ENCODE assay signal across 8 cellular contexts in the genomic region with DNA sequence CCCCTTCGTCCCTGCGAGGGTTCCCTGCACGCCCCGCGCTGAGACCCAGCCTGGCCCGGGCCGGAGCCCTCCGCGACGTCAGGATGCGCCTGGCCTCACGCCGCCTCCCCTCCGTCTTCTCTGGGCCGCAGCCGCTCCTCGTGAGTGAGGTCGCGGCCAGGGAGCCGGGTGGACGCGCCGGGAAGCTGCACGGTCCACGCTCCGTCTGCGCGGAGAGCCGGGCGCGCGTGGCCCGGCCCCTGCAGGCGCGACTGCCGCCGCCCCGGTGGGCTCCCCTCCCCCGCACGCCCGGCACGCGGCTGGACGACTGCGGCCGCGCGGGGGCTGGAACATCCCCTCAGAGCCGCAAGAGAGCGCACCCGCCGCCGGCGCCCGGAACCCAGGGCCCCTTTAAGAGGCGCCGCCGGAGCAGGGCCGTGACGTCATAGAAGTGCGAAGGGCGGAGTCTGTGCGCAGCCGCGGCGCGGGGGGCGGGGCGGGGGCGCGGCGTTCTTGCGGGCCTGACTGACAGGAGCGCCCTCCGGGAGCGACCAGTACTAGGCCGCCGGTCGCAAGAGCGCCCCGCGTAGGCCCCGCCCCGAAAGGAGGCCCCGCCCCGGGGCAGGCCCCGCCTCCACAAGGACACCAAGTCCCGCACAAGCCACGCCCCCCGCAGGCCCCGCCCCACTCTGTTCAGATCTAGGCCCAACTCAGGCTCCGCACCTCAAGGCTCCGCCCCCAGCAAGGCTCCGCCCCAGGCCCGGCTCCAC. TPM values are rescaled to one million over a fixed set of nuclear protein-coding genes. Genes with fewer than 3 reads are reported as not detected.
DNase-seq lines count a peak whose midpoint lies in the region; ATAC-seq and TF ChIP-seq lines count a peak whose summit lies in the region.

No MANE protein-coding gene starts in this region.

- H3K9me3 ChIP-seq in RWPE2 (ENCODE audit: severe bottlenecking) (no peaks in the 10 kb centered on the region), stomach (no peaks in the 10 kb centered on the region)

- no peaks in the 10 kb centered on the region for H3K9me3 Mint-ChIP-seq in GM23338
- H3K9me3 Mint-ChIP-seq in neural crest cell: peaks cover 2% of the 10 kb centered on the region

- WGBS in stomach, 5 donors: 0 to 1% (median 0%) methylated on average over 18 to 95 of the region's 95 CpGs

- H3K9me2 ChIP-seq in GM23338 (ENCODE audit: insufficient read depth): no peaks in the 10 kb centered on the region

- peaks cover 14% of the 10 kb centered on the region; the same call in 1 of the 2 replicates for H3K4me1 ChIP-seq in GM23338 (ENCODE audit: insufficient read depth)
- peaks cover 13% of the 10 kb centered on the region for H3K4me1 ChIP-seq in RWPE2 (ENCODE audit: insufficient read depth, poor library complexity, severe bottlenecking)
- peaks cover 49 to 59% (median 55%) of the 10 kb centered on the region in 4 donors for H3K4me1 ChIP-seq in stomach

- peak overlapping the region; percentile 76 for H3K4me2 ChIP-seq in GM23338

- H3K4me1 Mint-ChIP-seq in GM23338: peaks cover 50% of the 10 kb centered on the region
- peaks cover 56% of the 10 kb centered on the region for H3K4me1 Mint-ChIP-seq in neural crest cell

- H3K27ac ChIP-seq in GM23338 (ENCODE audit: low read depth): no peak overlapping the region
- peak overlapping the region; percentile 53 for H3K27ac ChIP-seq in RWPE2 (ENCODE audit: poor library complexity, severe bottlenecking)
- peak overlapping the region; percentile 87 to 96 (median 92) for H3K27ac ChIP-seq in stomach

- H3K79me2 ChIP-seq in GM23338 (replicated peaks; ENCODE audit: insufficient read depth): peaks cover 28% of the 10 kb centered on the region

- DNase-seq in EL (peak; percentile 99), GM23338 (ENCODE audit: low spot score) (peak; percentile 97), Kasumi-1 (lab: John Stamatoyannopoulos, UW) (peak; percentile 100), RWPE2 (ENCODE audit: low spot score) (peak; percentile 100), activated gamma-delta T cell (lab: John Stamatoyannopoulos, UW) (peak; percentile 100), fibroblast of villous mesenchyme (ENCODE audit: low read depth) (peak; percentile 100), neural crest cell (ENCODE audit: low read depth, low spot score) (peak; percentile 100), stomach (peak; percentile 100)

- intact Hi-C loops in stomach (cut with DNase I; ENCODE audit: low total_unique reads): loop anchor here (10.0 kb wide), 1 partner anchor 72 kb away; no protein-coding TSS in a partner anchor

- peak overlapping the region; percentile 75; the same call in 2 of the 3 replicates for H3K4me3 Mint-ChIP-seq in GM23338
- peak overlapping the region; percentile 86 for H3K4me3 Mint-ChIP-seq in neural crest cell

- no peaks in the 10 kb centered on the region for H3F3A ChIP-seq in GM23338 (replicated peaks; ENCODE audit: low read depth)

- peaks cover 29% of the 10 kb centered on the region for H3K27me3 Mint-ChIP-seq in GM23338 (ENCODE audit: insufficient read depth, low read depth, poor library complexity)
- no peaks in the 10 kb centered on the region for H3K27me3 Mint-ChIP-seq in neural crest cell (ENCODE audit: low read depth)

- H4K20me1 ChIP-seq in GM23338 (replicated peaks; ENCODE audit: insufficient read depth): peaks cover 22% of the 10 kb centered on the region

- H3K4me3 ChIP-seq in GM23338 (peak overlapping the region; percentile 57), RWPE2 (ENCODE audit: severe bottlenecking) (peak overlapping the region; percentile 66), fibroblast of villous mesenchyme (ENCODE audit: low read depth, low read length) (peak overlapping the region; percentile 61), stomach (peak overlapping the region; percentile 75 to 80 (median 78))

- H3K36me3 ChIP-seq in GM23338 (ENCODE audit: insufficient read depth) (no peaks in the 10 kb centered on the region), RWPE2 (ENCODE audit: low read depth) (no peaks in the 10 kb centered on the region), stomach (no peaks in the 10 kb centered on the region)

- ATAC-seq in GM23338: peak; percentile 70
- peak; percentile 67 for ATAC-seq in RWPE2 (ENCODE audit: low read depth)

- no peak for TF ChIP-seq EP300 in stomach (IDR thresholded peaks at IDR 0.05)

- TF ChIP-seq CTCF in GM23338 (conservative IDR thresholded peaks at IDR 0.05; ENCODE audit: low read depth in 2 of 2): peak in 1 of 2 experiments; percentile 21; a peak in 1 of 4 replicates
- TF ChIP-seq CTCF in RWPE2 (IDR thresholded peaks at IDR 0.05; ENCODE audit: poor library complexity, severe bottlenecking): peak; percentile 44
- peak; percentile 23 for TF ChIP-seq CTCF in fibroblast of villous mesenchyme (IDR thresholded peaks at IDR 0.05; ENCODE audit: insufficient read depth, low read depth, low read length)
- peak; percentile 39 for TF ChIP-seq CTCF in neural crest cell (conservative IDR thresholded peaks at IDR 0.05)
- peak in 2 of 7 experiments; percentile 34 to 40 for TF ChIP-seq CTCF in stomach (IDR thresholded peaks at IDR 0.05)

- no peak for TF ChIP-seq POLR2A in stomach (IDR thresholded peaks at IDR 0.05)

- no peaks in the 10 kb centered on the region for H3K36me3 Mint-ChIP-seq in GM23338 (ENCODE audit: low read depth)
- peaks cover 9% of the 10 kb centered on the region for H3K36me3 Mint-ChIP-seq in neural crest cell (ENCODE audit: low read depth)

- H3K27ac Mint-ChIP-seq in GM23338 (no peak overlapping the region), neural crest cell (ENCODE audit: unreplicated experiment) (no peak overlapping the region)

- H2AFZ ChIP-seq in GM23338: no peak overlapping the region; the same call in 1 of the 2 replicates

- H3K27me3 ChIP-seq in GM23338 (ENCODE audit: insufficient read depth) (peaks cover 10% of the 10 kb centered on the region), RWPE2 (ENCODE audit: insufficient read depth, poor library complexity, severe bottlenecking) (no peaks in the 10 kb centered on the region), stomach (no peaks in the 10 kb centered on the region)

TF ChIP-seq in GM23338, 12 proteins besides CTCF, POLR2A, EP300 and RAD21 (continues in another document):
- TF ChIP-seq CREB1 (CRISPR knock-in tag; IDR thresholded peaks at IDR 0.05; ENCODE audit: low read depth) (peak; percentile 99), EZH2 (IDR thresholded peaks at IDR 0.05; ENCODE audit: low read depth, unreplicated experiment) (no peak), POLR2AphosphoS5 (IDR thresholded peaks at IDR 0.05; ENCODE audit: low read depth) (peak; percentile 47; the same call in 1 of the 2 replicates), EZH2phosphoT487 (IDR thresholded peaks at IDR 0.05; ENCODE audit: unreplicated experiment) (no peak), ZNF331 (CRISPR knock-in tag; IDR thresholded peaks at IDR 0.05; ENCODE audit: low read depth) (no peak), ZNF114 (CRISPR knock-in tag; IDR thresholded peaks at IDR 0.05) (no peak), STAT1 (IDR thresholded peaks at IDR 0.05; ENCODE audit: unreplicated experiment) (no peak)

RNA-seq across cellular contexts. Expression of a gene that starts 0.4 kb away (rescaled TPM):
- total RNA-seq in GM23338 (2014; rRNA removed; shearing (Covaris generic)): 40.6 and 42.5 TPM in 2 replicates
- polyA plus RNA-seq in GM23338 (2016; fragmentation: Nextera tagmentation; extraction: Ambion mirVana): 5.6 and 5.9 TPM in 2 replicates
- 33.2 and 36.7 TPM in 2 replicates for total RNA-seq in fibroblast of villous mesenchyme
- total RNA-seq in neural crest cell: 34.8 and 35.4 TPM in 2 replicates
- 10 to 100 TPM; 30.4 to 72.3 (median 50.6) TPM for total RNA-seq in stomach
- polyA plus RNA-seq in stomach: 10 to 100 TPM; 17.2 to 22.1 (median 21.8) TPM
